Comparison of ENCODE assay signal across 20 cellular contexts in the genomic region with DNA sequence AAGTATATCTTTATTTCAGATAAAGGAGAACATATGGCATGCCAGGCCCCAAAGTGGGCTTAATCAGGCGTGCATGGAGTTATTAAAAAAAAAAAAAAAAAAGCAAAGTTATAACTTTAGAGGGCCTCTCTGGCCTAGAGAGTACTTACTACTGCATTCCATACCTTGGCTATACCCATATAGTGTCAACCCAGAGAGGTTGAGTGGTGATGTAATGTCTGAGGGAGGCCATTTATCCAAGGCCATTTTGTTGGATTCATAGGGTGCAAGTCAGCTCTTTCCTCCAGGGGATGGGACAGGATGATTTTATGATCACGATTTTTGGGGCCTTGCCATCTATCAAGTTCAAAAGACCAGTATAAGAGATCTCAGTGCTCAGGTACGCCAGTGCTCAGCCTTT.
DNase-seq lines count a peak whose midpoint lies in the region; ATAC-seq and TF ChIP-seq lines count a peak whose summit lies in the region.
"Had no signal": no experiment of that assay in that cellular context is flagged by ENCODE, and none has a peak within 500 bp of the region (broad histone marks: within the 10 kb centered on the region; RNA-seq: fewer than 3 reads in every experiment).

No MANE protein-coding gene starts in this region.

- no peaks in the 10 kb centered on the region for H3K9me3 Mint-ChIP-seq in brain
- no peaks in the 10 kb centered on the region for H3K9me3 Mint-ChIP-seq in activated CD4-positive, alpha-beta memory T cell treated with anti-CD3 and anti-CD28 coated beads, Interleukin-2, amount 10 ng/mL, durations not matched to agents 7 days and 5 days
- H3K9me3 Mint-ChIP-seq: CD8-positive, alpha-beta T cell had no signal

- TF ChIP-seq POLR2A in IMR-90 (IDR thresholded peaks at IDR 0.05; ENCODE audit: low read depth, low read length), result no peak

- no peak overlapping the region for H3K9ac ChIP-seq in IMR-90 (ENCODE audit: low read depth, low read length)
- no peak overlapping the region for H3K9ac ChIP-seq in mesenchymal stem cell (ENCODE audit: low read length)
- H3K9ac ChIP-seq in subcutaneous abdominal adipose tissue (ENCODE audit: low read length in 5 of 5), result peak overlapping the region in 1 of 5 donors; percentile 58

- no peaks in the 10 kb centered on the region for H3K27me3 Mint-ChIP-seq in brain
- no peaks in the 10 kb centered on the region for H3K27me3 Mint-ChIP-seq in activated CD4-positive, alpha-beta memory T cell treated with anti-CD3 and anti-CD28 coated beads, Interleukin-2, amount 10 ng/mL, durations not matched to agents 7 days and 5 days

- H2AFZ ChIP-seq in IMR-90 (replicated peaks; ENCODE audit: low read length, poor library complexity), result no peak overlapping the region
- H2AFZ ChIP-seq in mesenchymal stem cell (ENCODE audit: low read depth, low read length), result no peak overlapping the region

- peak overlapping the region; percentile 19; the same call in 1 of the 2 replicates for H4K91ac ChIP-seq in IMR-90 (ENCODE audit: insufficient read depth, low read depth, low read length)
- no peak overlapping the region for H4K91ac ChIP-seq in mesenchymal stem cell (ENCODE audit: low read length)

- BruUV-seq in IMR-90 (replicated peaks; lab: Mats Ljungman, UMichigan), result no TSS peak

- H2BK15ac ChIP-seq in IMR-90 (ENCODE audit: low read depth, low read length) (0 out of 3 replicates have a peak overlapping the region, but pooled peaks have one; percentile 11), mesenchymal stem cell (ENCODE audit: low read depth, poor library complexity, severe bottlenecking) (no peak overlapping the region)

- H3K9me1 ChIP-seq in IMR-90 (ENCODE audit: insufficient read depth, low read length), result peaks cover 3% of the 10 kb centered on the region; the same call in 1 of the 2 replicates

- H2BK5ac ChIP-seq in IMR-90 (ENCODE audit: low read depth, low read length, poor library complexity, severe bottlenecking) (peak overlapping the region; percentile 69), mesenchymal stem cell (ENCODE audit: low read depth, low read length, poor library complexity, severe bottlenecking) (no peak overlapping the region)

- no peak overlapping the region for H2AK9ac ChIP-seq in IMR-90 (replicated peaks; ENCODE audit: low read depth, low read length, poor library complexity)

- H3K36me3 ChIP-seq in IMR-90 (ENCODE audit: control insufficient read depth, insufficient read depth, low read length) (peaks cover 30% of the 10 kb centered on the region), mesenchymal stem cell (ENCODE audit: control insufficient read depth in 1 of 2, insufficient read depth in 2 of 2, low read depth in 1 of 2, low read length in 2 of 2) (peaks cover 8 to 77% of the 10 kb centered on the region in 2 experiments), subcutaneous abdominal adipose tissue (ENCODE audit: control insufficient read depth in 5 of 5, insufficient read depth in 5 of 5, low read length in 5 of 5) (peaks cover 25 to 46% (median 31%) of the 10 kb centered on the region in 5 donors)
- H3K36me3 ChIP-seq: ovary had no signal

- TF ChIP-seq RAD21 in IMR-90 (IDR thresholded peaks at IDR 0.05; ENCODE audit: low read length), result no peak

- H3K56ac ChIP-seq in IMR-90 (ENCODE audit: extremely low read depth, insufficient read depth, low read length), result no peak overlapping the region

- H3K27ac ChIP-seq in IMR-90 (ENCODE audit: insufficient read depth, low read length), result no peak overlapping the region
- no peak overlapping the region for H3K27ac ChIP-seq in mesenchymal stem cell (ENCODE audit: low read length, poor library complexity, severe bottlenecking)
- peak overlapping the region; percentile 58 for H3K27ac ChIP-seq in subcutaneous abdominal adipose tissue (ENCODE audit: low read depth, low read length)
- H3K27ac ChIP-seq: ovary had no signal

- intact Hi-C loops in IMR-90 (cut with micrococcal nuclease), result no loop called here

- no peak for ATAC-seq in IMR-90 (ENCODE audit: low read depth)
- ATAC-seq: CD8-positive, alpha-beta T cell; Panc1; SK-N-SH treated with all-trans-retinoic acid at 6 μM for 48 hours had no signal

- H3K79me1 ChIP-seq in IMR-90 (ENCODE audit: low read depth in 1 of 2, low read length in 2 of 2), result peaks cover 23 to 55% of the 10 kb centered on the region in 2 experiments
- peaks cover 13% of the 10 kb centered on the region for H3K79me1 ChIP-seq in mesenchymal stem cell (replicated peaks; ENCODE audit: low read length, poor library complexity, severe bottlenecking)

- H4K8ac ChIP-seq in IMR-90 (ENCODE audit: low read depth in 2 of 2, low read length in 2 of 2), result no peak overlapping the region
- H4K8ac ChIP-seq in mesenchymal stem cell (ENCODE audit: low read length), result no peak overlapping the region

- dilution Hi-C loops in IMR-90 (cut with HindIII; ENCODE audit: low sequenced_read_pairs, unreplicated experiment), result no loop called here

- H3K18ac ChIP-seq in IMR-90 (ENCODE audit: low read depth, low read length), result peak overlapping the region; percentile 2; the same call in 1 of the 2 replicates
- H3K18ac ChIP-seq in mesenchymal stem cell (ENCODE audit: low read depth in 1 of 2, low read length in 2 of 2), result no peak overlapping the region

- CTCF ChIA-PET in IMR-90 (lab: Yijun Ruan, JAX), result no interaction called here
- CTCF ChIA-PET in activated CD4-positive, alpha-beta memory T cell treated with anti-CD3 and anti-CD28 coated beads, Interleukin-2, amount 10 ng/mL, durations not matched to agents 7 days and 5 days (lab: Charles Lee), result interaction anchor here (1.5 kb wide), 1 partner anchor 174 kb away, joined by 3 read pairs; no protein-coding TSS in a partner anchor

- H2AK5ac ChIP-seq in IMR-90 (ENCODE audit: low read depth, low read length) (no peak overlapping the region), mesenchymal stem cell (ENCODE audit: low read length, severe bottlenecking) (peak overlapping the region; percentile 51)

- no CpG with 5 or more reads among the region's 3 CpGs for WGBS in IMR-90 (ENCODE audit: extremely low coverage in 2 of 2, insufficient read length in 1 of 2), 2 experiments
- 90% methylated on average over 2 of the region's 3 CpGs for WGBS in mesenchymal stem cell

- peaks cover 83% of the 10 kb centered on the region for H3K36me3 Mint-ChIP-seq in brain
- H3K36me3 Mint-ChIP-seq in activated CD4-positive, alpha-beta memory T cell treated with anti-CD3 and anti-CD28 coated beads, Interleukin-2, amount 10 ng/mL, durations not matched to agents 7 days and 5 days (ENCODE audit: low read depth), result peaks cover 40% of the 10 kb centered on the region

- no peak overlapping the region for H3K4me3 ChIP-seq in IMR-90 (ENCODE audit: insufficient read depth, low read depth, low read length)
- H3K4me3 ChIP-seq in mesenchymal stem cell (ENCODE audit: insufficient read depth in 1 of 2, low read depth in 1 of 2, low read length in 2 of 2), result no peak overlapping the region
- no peak overlapping the region for H3K4me3 ChIP-seq in subcutaneous abdominal adipose tissue (ENCODE audit: low read depth in 1 of 5, low read length in 5 of 5)
- H3K4me3 ChIP-seq: ovary had no signal

- no peak overlapping the region for H3K4me3 Mint-ChIP-seq in brain
- H3K4me3 Mint-ChIP-seq in activated CD4-positive, alpha-beta memory T cell treated with anti-CD3 and anti-CD28 coated beads, Interleukin-2, amount 10 ng/mL, durations not matched to agents 7 days and 5 days, result no peak overlapping the region
- H3K4me3 Mint-ChIP-seq: CD8-positive, alpha-beta T cell had no signal

- H2BK12ac ChIP-seq in mesenchymal stem cell (ENCODE audit: low read length in 2 of 2), result no peak overlapping the region

- H2BK20ac ChIP-seq in IMR-90 (ENCODE audit: low read depth, low read length), result no peak overlapping the region

- no peak overlapping the region for H3K4ac ChIP-seq in IMR-90 (ENCODE audit: low read depth, low read length)
- H3K4ac ChIP-seq in mesenchymal stem cell (ENCODE audit: low read depth in 1 of 2, low read length in 2 of 2), result no peak overlapping the region

- no peak overlapping the region for H2BK120ac ChIP-seq in IMR-90 (ENCODE audit: low read depth, low read length)
- H2BK120ac ChIP-seq in mesenchymal stem cell (ENCODE audit: low read depth, low read length), result no peak overlapping the region

- H3K27ac Mint-ChIP-seq in brain, result peak overlapping the region in 4 of 5 experiments; percentile 20 to 80 (median 47)
- H3K27ac Mint-ChIP-seq in activated CD4-positive, alpha-beta memory T cell treated with anti-CD3 and anti-CD28 coated beads, Interleukin-2, amount 10 ng/mL, durations not matched to agents 7 days and 5 days, result no peak overlapping the region
- H3K27ac Mint-ChIP-seq: CD8-positive, alpha-beta T cell had no signal

- peak overlapping the region; percentile 54; the same call in 1 of the 2 replicates for H4K5ac ChIP-seq in IMR-90 (ENCODE audit: low read depth, low read length)

- no peaks in the 10 kb centered on the region for H3K27me3 ChIP-seq in IMR-90 (ENCODE audit: control insufficient read depth, insufficient read depth, low read length)
- no peaks in the 10 kb centered on the region for H3K27me3 ChIP-seq in mesenchymal stem cell (ENCODE audit: control insufficient read depth in 1 of 2, insufficient read depth in 1 of 2, low read length in 2 of 2)
- no peaks in the 10 kb centered on the region for H3K27me3 ChIP-seq in subcutaneous abdominal adipose tissue (ENCODE audit: control insufficient read depth in 5 of 5, insufficient read depth in 4 of 5, low read length in 5 of 5)
- H3K27me3 ChIP-seq: ovary had no signal

- H3K14ac ChIP-seq in IMR-90 (replicated peaks; ENCODE audit: low read depth, low read length), result peak overlapping the region; percentile 71; the same call in 1 of the 2 replicates
- H3K14ac ChIP-seq in mesenchymal stem cell (ENCODE audit: low read length in 2 of 2), result no peak overlapping the region

- peaks cover 13% of the 10 kb centered on the region for H3K4me1 Mint-ChIP-seq in brain
- no peaks in the 10 kb centered on the region for H3K4me1 Mint-ChIP-seq in activated CD4-positive, alpha-beta memory T cell treated with anti-CD3 and anti-CD28 coated beads, Interleukin-2, amount 10 ng/mL, durations not matched to agents 7 days and 5 days

- DNase-seq in IMR-90, result no peak
- no peak for DNase-seq in mesenchymal stem cell
- no peak for DNase-seq in SHP77 treated with DMSO at 0.1 percent for 48 hours (lab: John Stamatoyannopoulos, UW)
- DNase-seq in HK-2 (ENCODE audit: unreplicated experiment), result no peak
- DNase-seq in activated CD4-positive, alpha-beta memory T cell treated with anti-CD3 and anti-CD28 coated beads, Interleukin-2, amount 10 ng/mL, durations not matched to agents 7 days and 5 days, result no peak
- no peak for DNase-seq in NCI-H82 treated with DMSO at 0.1 percent for 48 hours (lab: John Stamatoyannopoulos, UW; ENCODE audit: unreplicated experiment)
- DNase-seq: activated CD4-positive, CD25-positive, alpha-beta regulatory T cell treated with anti-CD3 and anti-CD28 coated beads, Interleukin-2, amount 50 U/mL, for 72 hours; activated naive CD4-positive, alpha-beta T cell; CD8-positive, alpha-beta T cell; effector CD8-positive, alpha-beta T cell; HCEC 1CT; NCI-H1105 treated with DMSO at 0.1 percent for 48 hours; NCI-H774; ovary; stimulated activated CD4-positive, alpha-beta T cell treated with anti-CD3 and anti-CD28 coated beads, Interleukin-4, amount 100 ng/mL, for 4 hours; stimulated activated CD8-positive, alpha-beta memory T cell treated with anti-CD3 and anti-CD28 coated beads, Interleukin-4, amount 100 ng/mL, for 48 hours had no signal

- in situ Hi-C loops in IMR-90 (cut with MboI; ENCODE audit: low sequenced_read_pairs), result no loop called here

- H3K9me3 ChIP-seq in IMR-90 (ENCODE audit: control insufficient read depth, insufficient read depth, low read length), result no peaks in the 10 kb centered on the region
- H3K9me3 ChIP-seq in mesenchymal stem cell (ENCODE audit: control insufficient read depth, low read length), result no peaks in the 10 kb centered on the region
- H3K9me3 ChIP-seq in subcutaneous abdominal adipose tissue (ENCODE audit: control insufficient read depth in 5 of 5, low read length in 5 of 5), result no peaks in the 10 kb centered on the region
- H3K9me3 ChIP-seq: ovary had no signal

- peaks cover 3% of the 10 kb centered on the region; the same call in 1 of the 2 replicates for H3K4me1 ChIP-seq in IMR-90 (ENCODE audit: control insufficient read depth, insufficient read depth, low read length)
- H3K4me1 ChIP-seq in mesenchymal stem cell (ENCODE audit: control insufficient read depth, insufficient read depth, low read depth, low read length), result no peaks in the 10 kb centered on the region
- peaks cover 0 to 24% (median 10%) of the 10 kb centered on the region in 5 donors for H3K4me1 ChIP-seq in subcutaneous abdominal adipose tissue (ENCODE audit: control insufficient read depth in 5 of 5, insufficient read depth in 5 of 5, low read length in 5 of 5)

- H4K20me1 ChIP-seq in IMR-90 (ENCODE audit: insufficient read depth, low read length), result no peaks in the 10 kb centered on the region

- H3K23ac ChIP-seq in IMR-90 (ENCODE audit: low read depth, low read length) (peak overlapping the region; percentile 2; the same call in 1 of the 2 replicates), mesenchymal stem cell (ENCODE audit: low read length in 2 of 2) (no peak overlapping the region)

- H3K4me2 ChIP-seq in IMR-90 (ENCODE audit: low read depth, low read length) (no peak overlapping the region), mesenchymal stem cell (ENCODE audit: low read length, poor library complexity, severe bottlenecking) (no peak overlapping the region)

- TF ChIP-seq CTCF in IMR-90 (conservative IDR thresholded peaks at IDR 0.05; ENCODE audit: low read depth, low read length) (no peak), brain (conservative IDR thresholded peaks at IDR 0.05) (no peak)

- POLR2A ChIA-PET in IMR-90 (lab: Charles Lee; ENCODE audit: unreplicated experiment), result no interaction called here
- POLR2A ChIA-PET in activated CD4-positive, alpha-beta memory T cell treated with anti-CD3 and anti-CD28 coated beads, Interleukin-2, amount 10 ng/mL, durations not matched to agents 7 days and 5 days (lab: Charles Lee), result no interaction called here
